In genomic region chr16:678858-679807, GRCh38 we compare ENCODE assay signal across 2 cellular contexts.
TF ChIP-seq lines count a peak whose summit lies in the region.

No MANE protein-coding gene starts in this region.

TF ChIP-seq in GM23338, 12 proteins besides CTCF, POLR2A, EP300 and RAD21:
- TF ChIP-seq, protein P1, sequence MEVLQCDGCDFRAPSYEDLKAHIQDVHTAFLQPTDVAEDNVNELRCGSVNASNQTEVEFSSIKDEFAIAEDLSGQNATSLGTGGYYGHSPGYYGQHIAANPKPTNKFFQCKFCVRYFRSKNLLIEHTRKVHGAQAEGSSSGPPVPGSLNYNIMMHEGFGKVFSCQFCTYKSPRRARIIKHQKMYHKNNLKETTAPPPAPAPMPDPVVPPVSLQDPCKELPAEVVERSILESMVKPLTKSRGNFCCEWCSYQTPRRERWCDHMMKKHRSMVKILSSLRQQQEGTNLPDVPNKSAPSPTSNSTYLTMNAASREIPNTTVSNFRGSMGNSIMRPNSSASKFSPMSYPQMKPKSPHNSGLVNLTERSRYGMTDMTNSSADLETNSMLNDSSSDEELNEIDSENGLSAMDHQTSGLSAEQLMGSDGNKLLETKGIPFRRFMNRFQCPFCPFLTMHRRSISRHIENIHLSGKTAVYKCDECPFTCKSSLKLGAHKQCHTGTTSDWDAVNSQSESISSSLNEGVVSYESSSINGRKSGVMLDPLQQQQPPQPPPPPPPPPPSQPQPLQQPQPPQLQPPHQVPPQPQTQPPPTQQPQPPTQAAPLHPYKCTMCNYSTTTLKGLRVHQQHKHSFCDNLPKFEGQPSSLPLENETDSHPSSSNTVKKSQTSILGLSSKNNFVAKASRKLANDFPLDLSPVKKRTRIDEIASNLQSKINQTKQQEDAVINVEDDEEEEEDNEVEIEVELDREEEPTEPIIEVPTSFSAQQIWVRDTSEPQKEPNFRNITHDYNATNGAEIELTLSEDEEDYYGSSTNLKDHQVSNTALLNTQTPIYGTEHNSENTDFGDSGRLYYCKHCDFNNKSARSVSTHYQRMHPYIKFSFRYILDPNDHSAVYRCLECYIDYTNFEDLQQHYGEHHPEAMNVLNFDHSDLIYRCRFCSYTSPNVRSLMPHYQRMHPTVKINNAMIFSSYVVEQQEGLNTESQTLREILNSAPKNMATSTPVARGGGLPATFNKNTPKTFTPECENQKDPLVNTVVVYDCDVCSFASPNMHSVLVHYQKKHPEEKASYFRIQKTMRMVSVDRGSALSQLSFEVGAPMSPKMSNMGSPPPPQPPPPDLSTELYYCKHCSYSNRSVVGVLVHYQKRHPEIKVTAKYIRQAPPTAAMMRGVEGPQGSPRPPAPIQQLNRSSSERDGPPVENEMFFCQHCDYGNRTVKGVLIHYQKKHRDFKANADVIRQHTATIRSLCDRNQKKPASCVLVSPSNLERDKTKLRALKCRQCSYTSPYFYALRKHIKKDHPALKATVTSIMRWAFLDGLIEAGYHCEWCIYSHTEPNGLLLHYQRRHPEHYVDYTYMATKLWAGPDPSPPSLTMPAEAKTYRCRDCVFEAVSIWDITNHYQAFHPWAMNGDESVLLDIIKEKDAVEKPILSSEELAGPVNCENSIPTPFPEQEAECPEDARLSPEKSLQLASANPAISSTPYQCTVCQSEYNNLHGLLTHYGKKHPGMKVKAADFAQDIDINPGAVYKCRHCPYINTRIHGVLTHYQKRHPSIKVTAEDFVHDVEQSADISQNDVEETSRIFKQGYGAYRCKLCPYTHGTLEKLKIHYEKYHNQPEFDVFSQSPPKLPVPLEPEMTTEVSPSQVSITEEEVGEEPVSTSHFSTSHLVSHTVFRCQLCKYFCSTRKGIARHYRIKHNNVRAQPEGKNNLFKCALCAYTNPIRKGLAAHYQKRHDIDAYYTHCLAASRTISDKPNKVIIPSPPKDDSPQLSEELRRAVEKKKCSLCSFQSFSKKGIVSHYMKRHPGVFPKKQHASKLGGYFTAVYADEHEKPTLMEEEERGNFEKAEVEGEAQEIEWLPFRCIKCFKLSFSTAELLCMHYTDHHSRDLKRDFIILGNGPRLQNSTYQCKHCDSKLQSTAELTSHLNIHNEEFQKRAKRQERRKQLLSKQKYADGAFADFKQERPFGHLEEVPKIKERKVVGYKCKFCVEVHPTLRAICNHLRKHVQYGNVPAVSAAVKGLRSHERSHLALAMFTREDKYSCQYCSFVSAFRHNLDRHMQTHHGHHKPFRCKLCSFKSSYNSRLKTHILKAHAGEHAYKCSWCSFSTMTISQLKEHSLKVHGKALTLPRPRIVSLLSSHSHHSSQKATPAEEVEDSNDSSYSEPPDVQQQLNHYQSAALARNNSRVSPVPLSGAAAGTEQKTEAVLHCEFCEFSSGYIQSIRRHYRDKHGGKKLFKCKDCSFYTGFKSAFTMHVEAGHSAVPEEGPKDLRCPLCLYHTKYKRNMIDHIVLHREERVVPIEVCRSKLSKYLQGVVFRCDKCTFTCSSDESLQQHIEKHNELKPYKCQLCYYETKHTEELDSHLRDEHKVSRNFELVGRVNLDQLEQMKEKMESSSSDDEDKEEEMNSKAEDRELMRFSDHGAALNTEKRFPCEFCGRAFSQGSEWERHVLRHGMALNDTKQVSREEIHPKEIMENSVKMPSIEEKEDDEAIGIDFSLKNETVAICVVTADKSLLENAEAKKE (CRISPR knock-in tag; IDR thresholded peaks at IDR 0.05), result no peak
- TF ChIP-seq NANOG (IDR thresholded peaks at IDR 0.05; ENCODE audit: borderline replicate concordance) (no peak), POLR2AphosphoS5 (IDR thresholded peaks at IDR 0.05; ENCODE audit: low read depth) (peak; percentile 69), ZNF114 (CRISPR knock-in tag; IDR thresholded peaks at IDR 0.05) (no peak)

TF ChIP-seq in neural cell, 6 proteins besides CTCF, POLR2A, EP300 and RAD21 (continued from another document):
- TF ChIP-seq, protein P2, sequence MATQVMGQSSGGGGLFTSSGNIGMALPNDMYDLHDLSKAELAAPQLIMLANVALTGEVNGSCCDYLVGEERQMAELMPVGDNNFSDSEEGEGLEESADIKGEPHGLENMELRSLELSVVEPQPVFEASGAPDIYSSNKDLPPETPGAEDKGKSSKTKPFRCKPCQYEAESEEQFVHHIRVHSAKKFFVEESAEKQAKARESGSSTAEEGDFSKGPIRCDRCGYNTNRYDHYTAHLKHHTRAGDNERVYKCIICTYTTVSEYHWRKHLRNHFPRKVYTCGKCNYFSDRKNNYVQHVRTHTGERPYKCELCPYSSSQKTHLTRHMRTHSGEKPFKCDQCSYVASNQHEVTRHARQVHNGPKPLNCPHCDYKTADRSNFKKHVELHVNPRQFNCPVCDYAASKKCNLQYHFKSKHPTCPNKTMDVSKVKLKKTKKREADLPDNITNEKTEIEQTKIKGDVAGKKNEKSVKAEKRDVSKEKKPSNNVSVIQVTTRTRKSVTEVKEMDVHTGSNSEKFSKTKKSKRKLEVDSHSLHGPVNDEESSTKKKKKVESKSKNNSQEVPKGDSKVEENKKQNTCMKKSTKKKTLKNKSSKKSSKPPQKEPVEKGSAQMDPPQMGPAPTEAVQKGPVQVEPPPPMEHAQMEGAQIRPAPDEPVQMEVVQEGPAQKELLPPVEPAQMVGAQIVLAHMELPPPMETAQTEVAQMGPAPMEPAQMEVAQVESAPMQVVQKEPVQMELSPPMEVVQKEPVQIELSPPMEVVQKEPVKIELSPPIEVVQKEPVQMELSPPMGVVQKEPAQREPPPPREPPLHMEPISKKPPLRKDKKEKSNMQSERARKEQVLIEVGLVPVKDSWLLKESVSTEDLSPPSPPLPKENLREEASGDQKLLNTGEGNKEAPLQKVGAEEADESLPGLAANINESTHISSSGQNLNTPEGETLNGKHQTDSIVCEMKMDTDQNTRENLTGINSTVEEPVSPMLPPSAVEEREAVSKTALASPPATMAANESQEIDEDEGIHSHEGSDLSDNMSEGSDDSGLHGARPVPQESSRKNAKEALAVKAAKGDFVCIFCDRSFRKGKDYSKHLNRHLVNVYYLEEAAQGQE (IDR thresholded peaks at IDR 0.05; ENCODE audit: borderline replicate concordance), result no peak
- TF ChIP-seq SMC3 (conservative IDR thresholded peaks at IDR 0.05; ENCODE audit: poor library complexity), result no peak
- TF ChIP-seq POLR2AphosphoS5 (IDR thresholded peaks at IDR 0.05), result no peak
